In genomic region chr1:6496360-6496704, GRCh38 we compare ENCODE assay signal across 1 cellular context.
TF ChIP-seq lines count a peak whose summit lies in the region.

No MANE protein-coding gene starts in this region.

TF ChIP-seq in SK-N-SH treated with all-trans-retinoic acid at 6 μM for 48 hours, 23 proteins besides CTCF, POLR2A, EP300 and RAD21 (continued from another document):
- TF ChIP-seq ARNTL (CRISPR knock-in tag; IDR thresholded peaks at IDR 0.05; ENCODE audit: borderline replicate concordance, low read depth) = no peak
- no peak for TF ChIP-seq ZC3H10 (CRISPR knock-in tag; IDR thresholded peaks at IDR 0.05)
- no peak for TF ChIP-seq TOX (CRISPR knock-in tag; IDR thresholded peaks at IDR 0.05; ENCODE audit: borderline replicate concordance)
- no peak for TF ChIP-seq ZFP3 (CRISPR knock-in tag; IDR thresholded peaks at IDR 0.05)
- no peak for TF ChIP-seq CSDC2 (CRISPR knock-in tag; IDR thresholded peaks at IDR 0.05)
- TF ChIP-seq PPARA (CRISPR knock-in tag; IDR thresholded peaks at IDR 0.05; ENCODE audit: borderline replicate concordance) = no peak
- TF ChIP-seq ZNF8 (CRISPR knock-in tag; IDR thresholded peaks at IDR 0.05) = no peak
